ENCODE assay signal across 12 cellular contexts in the genomic region with DNA sequence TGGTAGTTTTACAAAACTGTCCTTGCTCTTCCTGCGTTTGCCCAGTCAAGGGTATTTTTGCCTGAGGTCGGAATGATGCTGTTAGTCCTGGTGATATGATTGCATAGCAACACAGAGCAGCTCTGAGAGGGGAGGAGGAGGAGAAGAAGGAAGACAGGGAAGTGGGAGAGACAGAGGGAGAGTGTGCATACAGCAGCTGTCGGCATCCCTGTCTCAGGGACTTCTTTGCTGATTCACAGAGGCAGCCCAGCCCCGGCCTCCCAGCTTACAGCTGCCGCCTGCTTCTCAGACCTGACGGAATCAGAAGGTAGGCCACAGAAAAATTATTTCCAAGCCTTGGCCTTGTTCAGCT. TPM values are rescaled to one million over a fixed set of nuclear protein-coding genes. Genes with fewer than 3 reads are reported as not detected.
DNase-seq lines count a peak whose midpoint lies in the region; ATAC-seq and TF ChIP-seq lines count a peak whose summit lies in the region.
"Had no signal": no experiment of that assay in that cellular context is flagged by ENCODE, and none has a peak within 500 bp of the region (broad histone marks: within the 10 kb centered on the region; RNA-seq: fewer than 3 reads in every experiment).

No MANE protein-coding gene starts in this region.

- H3K27me3 Mint-ChIP-seq in neural crest cell (ENCODE audit: low read depth) (no peaks in the 10 kb centered on the region), natural killer cell (ENCODE audit: low read depth in 2 of 2) (peaks cover 2 to 15% of the 10 kb centered on the region in 2 donors)

- H3K27me3 ChIP-seq in dorsolateral prefrontal cortex, result peaks cover 0 to 70% (median 15%) of the 10 kb centered on the region in 45 donors
- H3K27me3 ChIP-seq: esophagus muscularis mucosa had no signal

- peak overlapping the region; percentile 56 for H3K4me3 Mint-ChIP-seq in neural crest cell
- H3K4me3 Mint-ChIP-seq in natural killer cell, result no peak overlapping the region

- intact Hi-C loops in dorsolateral prefrontal cortex (cut with DNase I) (no loop called here), natural killer cell (cut with micrococcal nuclease) (no loop called here)

- H3K9me3 Mint-ChIP-seq in neural crest cell, result no peaks in the 10 kb centered on the region
- H3K9me3 Mint-ChIP-seq in natural killer cell, result no peaks in the 10 kb centered on the region

- ATAC-seq in natural killer cell (no peak), GM19455 (IDR thresholded peaks at IDR 0.05; ENCODE audit: unreplicated experiment) (no peak)
- ATAC-seq: HCT116 had no signal

- TF ChIP-seq CTCF in dorsolateral prefrontal cortex (IDR thresholded peaks at IDR 0.05 in 54 of 56, conservative IDR thresholded peaks at IDR 0.05 in 2 of 56; ENCODE audit: low read depth in 1 of 56, partially characterized antibody in 56 of 56) (no peak), neural crest cell (conservative IDR thresholded peaks at IDR 0.05) (no peak), natural killer cell (IDR thresholded peaks at IDR 0.05) (no peak)

- no peaks in the 10 kb centered on the region for H3K36me3 Mint-ChIP-seq in neural crest cell (ENCODE audit: low read depth)
- H3K36me3 Mint-ChIP-seq in natural killer cell, result no peaks in the 10 kb centered on the region

- peak overlapping the region in 41 of 59 donors; percentile 2 to 57 (median 39) for H3K4me3 ChIP-seq in dorsolateral prefrontal cortex
- H3K4me3 ChIP-seq: esophagus muscularis mucosa had no signal

- H3K27ac Mint-ChIP-seq in neural crest cell (ENCODE audit: unreplicated experiment) (peak overlapping the region; percentile 36), natural killer cell (no peak overlapping the region)

- H3K4me1 Mint-ChIP-seq in neural crest cell, result peaks cover 17% of the 10 kb centered on the region
- H3K4me1 Mint-ChIP-seq in natural killer cell, result no peaks in the 10 kb centered on the region

- H3K27ac ChIP-seq in dorsolateral prefrontal cortex, result peak overlapping the region in 25 of 59 donors; percentile 4 to 67 (median 45)
- H3K27ac ChIP-seq: esophagus muscularis mucosa had no signal

- peak; percentile 82 for DNase-seq in DMS53 (lab: John Stamatoyannopoulos, UW)
- DNase-seq in NCI-H146 treated with DMSO at 0.1 percent for 48 hours (lab: John Stamatoyannopoulos, UW; ENCODE audit: unreplicated experiment), result peak; percentile 28
- peak in 4 of 10 donors; percentile 38 to 64 (median 45) for DNase-seq in dorsolateral prefrontal cortex
- DNase-seq in neural crest cell (ENCODE audit: low read depth, low spot score), result no peak
- DNase-seq in natural killer cell, result no peak
- DNase-seq in T-helper 1 cell, result no peak
- DNase-seq: activated naive CD4-positive, alpha-beta T cell; GDM1 had no signal

RNA-seq across cellular contexts. Expression of gene DRP2, which starts 0.2 kb away (rescaled TPM):
- total RNA-seq in dorsolateral prefrontal cortex, result 10 to 100 TPM; 12.3 to 51.7 (median 33.3) TPM
- 2.4 and 2.9 TPM in 2 replicates for total RNA-seq in neural crest cell
- under 1 TPM in 1 of 3 donors, not detected in 2; 0.07 TPM for total RNA-seq in natural killer cell
- total RNA-seq: lung microvascular endothelial cell had no signal

Comparison
In these comparisons a context has a peak if more than half of its experiments do, and no peak if none do; other contexts are left out.
1. DNase-seq: peak in DMS53 (single experiment) and NCI-H146 treated with DMSO at 0.1 percent for 48 hours (single experiment); none in neural crest cell (single experiment), natural killer cell (single experiment) and T-helper 1 cell (0 of 5).